Comparison of ENCODE assay signal across 12 cellular contexts in the genomic region with DNA sequence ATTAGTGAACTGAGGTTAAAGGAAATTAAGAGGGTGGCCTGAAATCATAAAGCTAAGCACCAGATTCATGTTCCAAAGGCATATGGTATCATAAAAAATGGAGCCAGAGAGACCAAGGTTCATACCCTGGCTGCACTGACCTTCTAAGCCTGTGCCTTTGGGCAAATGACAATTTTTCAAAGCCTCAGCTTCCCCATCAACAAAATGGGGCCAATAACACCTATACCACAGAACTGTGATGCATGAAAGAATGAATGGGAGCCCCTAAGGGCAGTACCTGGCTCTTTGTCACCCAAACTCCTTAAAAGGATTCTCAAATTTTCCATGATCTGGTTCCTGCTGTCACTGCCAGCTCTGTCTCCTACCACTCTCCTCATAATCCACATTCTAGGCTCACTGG.
"Had no signal": no experiment of that assay in that cellular context is flagged by ENCODE, and none has a peak within 500 bp of the region (broad histone marks: within the 10 kb centered on the region; RNA-seq: fewer than 3 reads in every experiment).

No MANE protein-coding gene starts in this region.

- H3K9me3 Mint-ChIP-seq: naive thymus-derived CD8-positive, alpha-beta T cell had no signal

- H3K36me3 ChIP-seq: thyroid gland had no signal

- ATAC-seq: activated CD4-positive, CD25-positive, alpha-beta regulatory T cell treated with anti-CD3 and anti-CD28 coated beads, Interleukin-2, amount 50 U/mL, for 24 hours; foreskin keratinocyte; left colon; naive thymus-derived CD8-positive, alpha-beta T cell; T-helper 17 cell had no signal

- H3K27ac ChIP-seq: foreskin keratinocyte, thyroid gland had no signal

- H3K27me3 ChIP-seq: foreskin keratinocyte, thyroid gland had no signal

- H3K4me1 ChIP-seq: thyroid gland had no signal

- H3K4me3 ChIP-seq: lung, thyroid gland had no signal

- H3K27me3 Mint-ChIP-seq: naive thymus-derived CD8-positive, alpha-beta T cell; T-helper 17 cell had no signal

- DNase-seq: activated CD4-positive, alpha-beta T cell treated with anti-CD3 and anti-CD28 coated beads, Interleukin-2, amount 50 U/mL, for 4 hours; activated CD8-positive, alpha-beta memory T cell treated with anti-CD3 and anti-CD28 coated beads, Interleukin-2, amount 50 U/mL, for 4 hours; foreskin keratinocyte; head of caudate nucleus; left colon; naive thymus-derived CD8-positive, alpha-beta T cell; nucleus accumbens; stimulated activated CD4-positive, alpha-beta T cell treated with anti-CD3 and anti-CD28 coated beads, Interleukin-12 subunit alpha, Interleukin-12 subunit beta, amount 100 ng/mL, for 4 hours; T-helper 17 cell; thyroid gland had no signal

- H3K9me3 ChIP-seq: thyroid gland had no signal

- H3K4me3 Mint-ChIP-seq: T-helper 17 cell had no signal
